14 cellular contexts compared by ENCODE assay signal in genomic region chr1:214494706-214495105, GRCh38. TPM values are rescaled to one million over a fixed set of nuclear protein-coding genes. Genes with fewer than 3 reads are reported as not detected.
DNase-seq lines count a peak whose midpoint lies in the region; ATAC-seq and TF ChIP-seq lines count a peak whose summit lies in the region.
"Had no signal": no experiment of that assay in that cellular context is flagged by ENCODE, and none has a peak within 500 bp of the region (broad histone marks: within the 10 kb centered on the region; RNA-seq: fewer than 3 reads in every experiment).

No MANE protein-coding gene starts in this region.

- intact Hi-C loops in A673 (cut with micrococcal nuclease; ENCODE audit: unreplicated experiment) = loop anchor here (5.0 kb wide), 1 partner anchor 47 kb away; no protein-coding TSS in a partner anchor
- intact Hi-C loops in left lung (cut with DNase I) = no loop called here

- no peak for DNase-seq in A673 (ENCODE audit: low spot score)
- DNase-seq in HT-29 (ENCODE audit: low spot score) = peak; percentile 48
- peak; percentile 51 for DNase-seq in amniotic epithelial cell (ENCODE audit: low read depth)
- no peak for DNase-seq in left lung
- no peak for DNase-seq in DMS153 treated with DMSO at 0.1 percent for 48 hours (lab: John Stamatoyannopoulos, UW; ENCODE audit: unreplicated experiment)
- no peak for DNase-seq in tibial nerve (ENCODE audit: low spot score in 2 of 2)
- no peak for DNase-seq in mucosa of gallbladder (ENCODE audit: low spot score)
- no peak for DNase-seq in amniotic stem cell (lab: John Stamatoyannopoulos, UW)
- DNase-seq: activated B cell treated with CpG ODN at 0.5 μM for 24 hours; activated CD8-positive, alpha-beta memory T cell treated with anti-CD3 and anti-CD28 coated beads, Interleukin-2, amount 50 U/mL, for 4 hours; activated naive CD8-positive, alpha-beta T cell treated with anti-CD3 and anti-CD28 coated beads for 36 hours; esophagus squamous epithelium; NCI-H1092; occipital lobe had no signal

- H3K9me3 ChIP-seq in A673 (ENCODE audit: low read depth, low read length, poor library complexity, severe bottlenecking) = no peaks in the 10 kb centered on the region
- no peaks in the 10 kb centered on the region for H3K9me3 ChIP-seq in left lung
- no peaks in the 10 kb centered on the region for H3K9me3 ChIP-seq in tibial nerve
- H3K9me3 ChIP-seq: esophagus squamous epithelium had no signal

- WGBS in tibial nerve, 2 donors = 38 to 70% methylated on average over 2 of the region's 2 CpGs

- CTCF ChIA-PET in A673 (lab: Charles Lee) = no interaction called here

- no peak overlapping the region for H3K4me3 ChIP-seq in A673 (ENCODE audit: low read depth, low read length, poor library complexity, severe bottlenecking)
- no peak overlapping the region for H3K4me3 ChIP-seq in left lung
- no peak overlapping the region for H3K4me3 ChIP-seq in tibial nerve
- H3K4me3 ChIP-seq: esophagus squamous epithelium had no signal

- ATAC-seq in left lung = peak; percentile 50

- H3K36me3 ChIP-seq in A673 (ENCODE audit: insufficient read depth, low read length, poor library complexity, severe bottlenecking) = no peaks in the 10 kb centered on the region
- no peaks in the 10 kb centered on the region for H3K36me3 ChIP-seq in left lung
- no peaks in the 10 kb centered on the region for H3K36me3 ChIP-seq in tibial nerve
- H3K36me3 ChIP-seq: esophagus squamous epithelium had no signal

- H3K27ac ChIP-seq in A673 (ENCODE audit: low read depth, low read length, poor library complexity, severe bottlenecking) = peak overlapping the region; percentile 20
- no peak overlapping the region for H3K27ac ChIP-seq in left lung
- H3K27ac ChIP-seq in tibial nerve = no peak overlapping the region
- H3K27ac ChIP-seq: esophagus squamous epithelium had no signal

- no peak for TF ChIP-seq CTCF in A673 (conservative IDR thresholded peaks at IDR 0.05; ENCODE audit: low read depth, low read length)
- TF ChIP-seq CTCF in left lung (IDR thresholded peaks at IDR 0.05) = no peak
- no peak for TF ChIP-seq CTCF in tibial nerve (IDR thresholded peaks at IDR 0.05)

- H3K27me3 ChIP-seq in A673 (replicated peaks; ENCODE audit: insufficient read depth, low read depth, low read length, poor library complexity) = no peaks in the 10 kb centered on the region
- no peaks in the 10 kb centered on the region for H3K27me3 ChIP-seq in left lung
- no peaks in the 10 kb centered on the region for H3K27me3 ChIP-seq in tibial nerve
- H3K27me3 ChIP-seq: esophagus squamous epithelium had no signal

- TF ChIP-seq EP300 in tibial nerve (IDR thresholded peaks at IDR 0.05) = no peak

- no peak for TF ChIP-seq POLR2A in tibial nerve (IDR thresholded peaks at IDR 0.05)

- POLR2A ChIA-PET in A673 (lab: Charles Lee; ENCODE audit: low non-redundant PET) = no interaction called here

- BruUV-seq in A673 (replicated peaks; lab: Mats Ljungman, UMichigan) = no TSS peak

- H3K4me1 ChIP-seq in A673 (ENCODE audit: insufficient read depth, low read length, poor library complexity, severe bottlenecking) = peaks cover 57% of the 10 kb centered on the region
- no peaks in the 10 kb centered on the region for H3K4me1 ChIP-seq in left lung
- peaks cover 0 to 27% (median 0%) of the 10 kb centered on the region in 4 donors for H3K4me1 ChIP-seq in tibial nerve

RNA-seq across cellular contexts. Expression of gene PTPN14, which starts 56.7 kb away (rescaled TPM):
- 103 and 114 TPM in 2 replicates for total RNA-seq in A673 (2021)
- total RNA-seq in HT-29 (2014; rRNA removed; shearing (Covaris generic)) = 5.9 and 11.0 TPM in 2 replicates
- 10 to 100 TPM; 36.8 to 38.0 TPM for total RNA-seq in left lung
- total RNA-seq in tibial nerve = 10 to 100 TPM; 25.8 to 47.4 (median 38.2) TPM
- total RNA-seq in mucosa of gallbladder = 46.2 TPM
- total RNA-seq: activated B cell treated with CpG ODN at 0.5 μM for 24 hours had no signal

Comparison
In these comparisons a context has a peak if more than half of its experiments do, and no peak if none do; other contexts are left out.
1. DNase-seq: peak in HT-29 (single experiment) and amniotic epithelial cell (single experiment); none in A673 (single experiment), left lung (0 of 2), DMS153 treated with DMSO at 0.1 percent for 48 hours (single experiment), tibial nerve (0 of 2), mucosa of gallbladder (single experiment) and amniotic stem cell (single experiment).